In genomic region chr14:39175445-39176262, GRCh38 we compare ENCODE assay signal across 8 cellular contexts. TPM values are rescaled to one million over a fixed set of nuclear protein-coding genes. Genes with fewer than 3 reads are reported as not detected.
DNase-seq lines count a peak whose midpoint lies in the region; ATAC-seq and TF ChIP-seq lines count a peak whose summit lies in the region.

No MANE protein-coding gene starts in this region.

- peak; percentile 40 to 49 for DNase-seq in SHP77 (lab: John Stamatoyannopoulos, UW)
- no peak for DNase-seq in SHP77 treated with DMSO at 0.1 percent for 48 hours (lab: John Stamatoyannopoulos, UW)
- peak; percentile 37 for DNase-seq in HEK293T (ENCODE audit: extremely low spot score)
- peak; percentile 63 for DNase-seq in NCI-H1092 treated with DMSO at 0.1 percent for 48 hours (lab: John Stamatoyannopoulos, UW)
- peak in 1 of 2 donors; percentile 52 for DNase-seq in activated naive CD4-positive, alpha-beta T cell treated with anti-CD3 and anti-CD28 coated beads, Interleukin-2, amount 50 U/mL, for 72 hours (ENCODE audit: low spot score in 2 of 2)
- peak; percentile 22 for DNase-seq in hepatic stellate cell (ENCODE audit: low spot score)
- no peak for DNase-seq in skeletal muscle cell (ENCODE audit: low read depth)
- DNase-seq in SIG-M5 (lab: John Stamatoyannopoulos, UW): no peak

- H3K9me3 Mint-ChIP-seq in activated naive CD4-positive, alpha-beta T cell treated with anti-CD3 and anti-CD28 coated beads, Interleukin-2, amount 50 U/mL, for 72 hours: no peaks in the 10 kb centered on the region

- CTCF ChIA-PET in HEK293T (lab: Yijun Ruan, JAX): no interaction called here

- ATAC-seq in activated naive CD4-positive, alpha-beta T cell treated with anti-CD3 and anti-CD28 coated beads, Interleukin-2, amount 50 U/mL, for 72 hours: peak; percentile 1 to 7

- POLR2A ChIA-PET in HEK293T (lab: Yijun Ruan, JAX): interaction anchor here (0.7 to 1.7 kb wide), 11 partner anchors 10 to 251 kb away, joined by 3 to 11 read pairs (median 3); partner anchors contain the start of genes GEMIN2 and SEC23A

- H3K36me3 Mint-ChIP-seq in activated naive CD4-positive, alpha-beta T cell treated with anti-CD3 and anti-CD28 coated beads, Interleukin-2, amount 50 U/mL, for 72 hours: peaks cover 34 to 36% of the 10 kb centered on the region in 2 donors

- peak overlapping the region; percentile 98 to 100 for H3K27ac Mint-ChIP-seq in activated naive CD4-positive, alpha-beta T cell treated with anti-CD3 and anti-CD28 coated beads, Interleukin-2, amount 50 U/mL, for 72 hours

- peak overlapping the region; percentile 95 for H3K4me3 ChIP-seq in skeletal muscle cell (ENCODE audit: low read depth, low read length)

TF ChIP-seq in HEK293T, 16 proteins besides CTCF, POLR2A, EP300 and RAD21:
- TF ChIP-seq L3MBTL2 (conservative IDR thresholded peaks at IDR 0.05): peak; percentile 62; the same call in 1 of the 2 replicates
- TF ChIP-seq NFRKB (IDR thresholded peaks at IDR 0.05): no peak
- no peak for TF ChIP-seq TARDBP (IDR thresholded peaks at IDR 0.05)
- TF ChIP-seq FOXA1 (IDR thresholded peaks at IDR 0.05): no peak

RNA-seq across cellular contexts. Expression of gene PNN, which starts 0.6 kb away (rescaled TPM):
- total RNA-seq in activated naive CD4-positive, alpha-beta T cell treated with anti-CD3 and anti-CD28 coated beads, Interleukin-2, amount 50 U/mL, for 72 hours: 100 to 1,000 TPM; 114 to 122 TPM

RNA-seq across cellular contexts. Expression of gene TRAPPC6B, which starts 5.5 kb away (rescaled TPM):
- total RNA-seq in activated naive CD4-positive, alpha-beta T cell treated with anti-CD3 and anti-CD28 coated beads, Interleukin-2, amount 50 U/mL, for 72 hours: 10 to 100 TPM; 21.5 to 29.4 TPM

RNA-seq across cellular contexts. Expression of gene MIA2, which starts 58.1 kb away (rescaled TPM):
- 10 to 100 TPM; 17.6 to 19.0 TPM for total RNA-seq in activated naive CD4-positive, alpha-beta T cell treated with anti-CD3 and anti-CD28 coated beads, Interleukin-2, amount 50 U/mL, for 72 hours

Comparison
In these comparisons a context has a peak if more than half of its experiments do, and no peak if none do; other contexts are left out.
1. DNase-seq: peak in SHP77 (2 of 2), HEK293T (single experiment), NCI-H1092 treated with DMSO at 0.1 percent for 48 hours (single experiment) and hepatic stellate cell (single experiment); none in SHP77 treated with DMSO at 0.1 percent for 48 hours (single experiment), skeletal muscle cell (single experiment) and SIG-M5 (single experiment).